29 cellular contexts compared by ENCODE assay signal in genomic region chr11:20626279-20626678, GRCh38. TPM values are rescaled to one million over a fixed set of nuclear protein-coding genes. Genes with fewer than 3 reads are reported as not detected.
"Had no signal": no experiment of that assay in that cellular context is flagged by ENCODE, and none has a peak within 500 bp of the region (broad histone marks: within the 10 kb centered on the region; RNA-seq: fewer than 3 reads in every experiment).

No MANE protein-coding gene starts in this region.

- H3K27ac Mint-ChIP-seq: activated CD4-positive, alpha-beta T cell treated with anti-CD3 and anti-CD28 coated beads for 36 hours; activated CD8-positive, alpha-beta T cell treated with anti-CD3 and anti-CD28 coated beads, Interleukin-2, amount 10 ng/mL, durations not matched to agents 7 days and 5 days; activated naive CD8-positive, alpha-beta T cell treated with anti-CD3 and anti-CD28 coated beads, Interleukin-2, amount 10 ng/mL, durations not matched to agents 7 days and 5 days had no signal

- H3K36me3 Mint-ChIP-seq: activated naive CD8-positive, alpha-beta T cell treated with anti-CD3 and anti-CD28 coated beads, Interleukin-2, amount 10 ng/mL, durations not matched to agents 7 days and 5 days had no signal

- H3K4me1 Mint-ChIP-seq: activated CD4-positive, alpha-beta T cell treated with anti-CD3 and anti-CD28 coated beads for 36 hours; activated naive CD8-positive, alpha-beta T cell treated with anti-CD3 and anti-CD28 coated beads, Interleukin-2, amount 10 ng/mL, durations not matched to agents 7 days and 5 days had no signal

- H3K9me3 ChIP-seq: adrenal gland, colonic mucosa, SJCRH30, SK-N-SH had no signal

- DNase-seq: activated CD4-positive, alpha-beta T cell treated with anti-CD3 and anti-CD28 coated beads for 36 hours; activated CD4-positive, alpha-beta T cell treated with anti-CD3 and anti-CD28 coated beads, Interleukin-2, amount 50 U/mL, for 1 hour; activated CD8-positive, alpha-beta memory T cell treated with anti-CD3 and anti-CD28 coated beads, Interleukin-2, amount 50 U/mL, for 48 hours; activated CD8-positive, alpha-beta T cell treated with anti-CD3 and anti-CD28 coated beads, Interleukin-2, amount 10 ng/mL, durations not matched to agents 7 days and 5 days; activated naive CD4-positive, alpha-beta T cell treated with anti-CD3 and anti-CD28 coated beads, Interleukin-2, amount 50 U/mL, for 16 hours; activated naive CD8-positive, alpha-beta T cell treated with anti-CD3 and anti-CD28 coated beads, Interleukin-2, amount 10 ng/mL, durations not matched to agents 7 days and 5 days; activated T-cell treated with anti-CD3 and anti-CD28 coated beads, Interleukin-2, amount 50 U/mL, for 1 hour; adrenal gland; anterior cingulate cortex; cerebellar nuclear complex; colonic mucosa; NCI-H1092; NCI-H1694 treated with DMSO at 0.1 percent for 48 hours; NCI-H2029 treated with DMSO at 0.1 percent for 48 hours; NCI-H446; NCI-H524; NK-92 treated with Interleukin-12 subunit alpha and Interleukin-12 subunit beta, amount 100 ng/mL, for 24 hours; OCI-M1; Right ventricle myocardium superior; SJCRH30; SK-N-SH; T-helper 1 cell had no signal

- H3K36me3 ChIP-seq: adrenal gland, colonic mucosa, SJCRH30 had no signal

- H3K4me3 Mint-ChIP-seq: activated CD4-positive, alpha-beta T cell treated with anti-CD3 and anti-CD28 coated beads for 36 hours; activated CD8-positive, alpha-beta T cell treated with anti-CD3 and anti-CD28 coated beads, Interleukin-2, amount 10 ng/mL, durations not matched to agents 7 days and 5 days; activated naive CD8-positive, alpha-beta T cell treated with anti-CD3 and anti-CD28 coated beads, Interleukin-2, amount 10 ng/mL, durations not matched to agents 7 days and 5 days had no signal

- H3K27me3 ChIP-seq: colonic mucosa, SJCRH30 had no signal

- H3K4me2 ChIP-seq: SK-N-SH had no signal

- H3K4me3 ChIP-seq: adrenal gland, colonic mucosa, SJCRH30 had no signal

- H3K9ac ChIP-seq: SK-N-SH had no signal

- H3K9me3 Mint-ChIP-seq: activated naive CD8-positive, alpha-beta T cell treated with anti-CD3 and anti-CD28 coated beads, Interleukin-2, amount 10 ng/mL, durations not matched to agents 7 days and 5 days had no signal

- H3K4me1 ChIP-seq: adrenal gland, colonic mucosa, SJCRH30 had no signal

- H3K27ac ChIP-seq: adrenal gland, colonic mucosa, RWPE1, SJCRH30, VCaP had no signal

- ATAC-seq: activated CD4-positive, alpha-beta T cell treated with anti-CD3 and anti-CD28 coated beads for 36 hours; activated CD8-positive, alpha-beta T cell treated with anti-CD3 and anti-CD28 coated beads, Interleukin-2, amount 10 ng/mL, durations not matched to agents 7 days and 5 days; Panc1 had no signal

RNA-seq across cellular contexts. Expression of gene SLC6A5, which starts 26.9 kb away (rescaled TPM):
- total RNA-seq: activated CD4-positive, alpha-beta T cell treated with anti-CD3 and anti-CD28 coated beads for 36 hours; activated CD8-positive, alpha-beta T cell treated with anti-CD3 and anti-CD28 coated beads, Interleukin-2, amount 10 ng/mL, durations not matched to agents 7 days and 5 days; activated naive CD8-positive, alpha-beta T cell treated with anti-CD3 and anti-CD28 coated beads, Interleukin-2, amount 10 ng/mL, durations not matched to agents 7 days and 5 days; cardiac septum; colonic mucosa; LHCN-M2; M059J; Right ventricle myocardium superior; SJCRH30; T-helper 2 cell treated with Interferon-gamma antibody and Interleukin-4, amounts not matched to agents 100 ng/mL and 5 ng/mL, for 36 hours had no signal
- polyA plus RNA-seq: SK-N-SH had no signal

RNA-seq across cellular contexts. Expression of gene NELL1, which starts 43.1 kb away (rescaled TPM):
- total RNA-seq: activated CD4-positive, alpha-beta T cell treated with anti-CD3 and anti-CD28 coated beads for 36 hours; activated CD8-positive, alpha-beta T cell treated with anti-CD3 and anti-CD28 coated beads, Interleukin-2, amount 10 ng/mL, durations not matched to agents 7 days and 5 days; activated naive CD8-positive, alpha-beta T cell treated with anti-CD3 and anti-CD28 coated beads, Interleukin-2, amount 10 ng/mL, durations not matched to agents 7 days and 5 days; cardiac septum; LHCN-M2; M059J; Right ventricle myocardium superior; T-helper 2 cell treated with Interferon-gamma antibody and Interleukin-4, amounts not matched to agents 100 ng/mL and 5 ng/mL, for 36 hours had no signal
- polyA plus RNA-seq: SK-N-SH had no signal
